11 cellular contexts compared by ENCODE assay signal in genomic region chr11:58963551-58964075, GRCh38. TPM values are rescaled to one million over a fixed set of nuclear protein-coding genes. Genes with fewer than 3 reads are reported as not detected.
DNase-seq lines count a peak whose midpoint lies in the region; ATAC-seq and TF ChIP-seq lines count a peak whose summit lies in the region.
"Had no signal": no experiment of that assay in that cellular context is flagged by ENCODE, and none has a peak within 500 bp of the region (broad histone marks: within the 10 kb centered on the region; RNA-seq: fewer than 3 reads in every experiment).

No MANE protein-coding gene starts in this region.

- no peaks in the 10 kb centered on the region for H3K36me3 ChIP-seq in lower lobe of right lung

- H3K27ac ChIP-seq in lower lobe of right lung, result no peak overlapping the region
- H3K27ac ChIP-seq: C4-2B had no signal

- peaks cover 10% of the 10 kb centered on the region for H3K27me3 ChIP-seq in lower lobe of right lung (ENCODE audit: low read depth)

- in situ Hi-C loops in G401 (cut with HindIII; ENCODE audit: low sequenced_read_pairs), result no loop called here

- DNase-seq in A172 (ENCODE audit: low spot score) (peak; percentile 11), LHCN-M2 (ENCODE audit: low read depth) (peak; percentile 14), epithelial cell of esophagus (ENCODE audit: low read depth) (peak; percentile 81), lower lobe of right lung (peak; percentile 45), G401 (ENCODE audit: low spot score) (no peak)
- DNase-seq: activated naive CD4-positive, alpha-beta T cell; stimulated activated CD4-positive, alpha-beta T cell treated with anti-CD3 and anti-CD28 coated beads, Interleukin-1b, Interleukin-23, amount 100 ng/mL, for 48 hours had no signal

- TF ChIP-seq CTCF in epithelial cell of esophagus (IDR thresholded peaks at IDR 0.05; ENCODE audit: insufficient read depth, low read depth, low read length, missing control alignments), result peak; percentile 45
- no peak for TF ChIP-seq CTCF in lower lobe of right lung (IDR thresholded peaks at IDR 0.05)

- no peaks in the 10 kb centered on the region for H3K4me1 ChIP-seq in lower lobe of right lung

- ATAC-seq in lower lobe of right lung, result peak in 1 of 2 donors; percentile 71
- no peak for ATAC-seq in HG03342 (IDR thresholded peaks at IDR 0.05; ENCODE audit: unreplicated experiment)
- ATAC-seq in HG03571 (IDR thresholded peaks at IDR 0.05; ENCODE audit: unreplicated experiment), result no peak
- ATAC-seq in GM21528 (IDR thresholded peaks at IDR 0.05; ENCODE audit: low FRiP score, unreplicated experiment), result no peak

- no peaks in the 10 kb centered on the region for H3K9me3 ChIP-seq in lower lobe of right lung

- H3K4me3 ChIP-seq in epithelial cell of esophagus (ENCODE audit: low read length) (peak overlapping the region; percentile 14), lower lobe of right lung (no peak overlapping the region)

- intact Hi-C loops in lower lobe of right lung (cut with DNase I), result no loop called here

RNA-seq across cellular contexts. Expression of gene GLYATL1, which starts 24.3 kb away (rescaled TPM):
- total RNA-seq in A172 (2014; rRNA removed; shearing (Covaris generic)), result not detected in 2 replicates
- 0.69 and 0.96 TPM in 2 replicates for total RNA-seq in LHCN-M2 (2014; rRNA removed)
- 0.36 TPM for polyA plus RNA-seq in LHCN-M2 (2012)
- total RNA-seq in lower lobe of right lung, result not detected
- not detected in 2 replicates for total RNA-seq in G401 (2014; rRNA removed; shearing (Covaris generic))
